In the genomic region with DNA sequence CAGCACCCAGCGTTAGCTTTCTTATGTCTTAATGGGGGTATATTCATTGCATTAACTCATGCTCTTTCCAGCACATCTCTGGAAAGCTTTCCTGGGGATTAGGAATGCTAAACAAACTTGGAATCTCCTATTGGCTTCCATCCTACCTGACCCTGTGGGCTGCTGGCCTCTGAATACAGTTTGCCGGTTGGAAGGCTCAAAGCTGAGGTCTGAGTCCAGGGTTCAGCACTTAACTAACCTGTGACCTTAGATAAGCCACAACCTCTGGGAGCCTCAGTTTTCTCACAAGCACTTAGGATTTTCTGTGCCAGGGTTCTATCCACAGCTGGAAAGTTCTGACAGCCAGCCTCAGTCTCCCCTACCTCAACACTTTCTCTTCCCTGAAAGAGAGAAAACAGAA, we compare ENCODE assay signal across 3 cellular contexts.
"Had no signal": no experiment of that assay in that cellular context is flagged by ENCODE, and none has a peak within 500 bp of the region (broad histone marks: within the 10 kb centered on the region; RNA-seq: fewer than 3 reads in every experiment).

No MANE protein-coding gene starts in this region.

- H3K4me2 ChIP-seq: GM23338 had no signal

- H2AFZ ChIP-seq: GM23338 had no signal

- DNase-seq: H9, HCEC 1CT had no signal

- H3K4me3 ChIP-seq: GM23338 had no signal

- ATAC-seq: GM23338 had no signal
